Comparison of ENCODE assay signal across 24 cellular contexts in genomic region chr12:124241776-124242528, GRCh38. TPM values are rescaled to one million over a fixed set of nuclear protein-coding genes. Genes with fewer than 3 reads are reported as not detected.
"Had no signal": no experiment of that assay in that cellular context is flagged by ENCODE, and none has a peak within 500 bp of the region (broad histone marks: within the 10 kb centered on the region; RNA-seq: fewer than 3 reads in every experiment).

No MANE protein-coding gene starts in this region.

- H3K36me3 ChIP-seq: gastrocnemius medialis, left lung, prostate gland, sigmoid colon, stomach, thyroid gland, vagina had no signal

- H3K27ac Mint-ChIP-seq: mesothelial cell of epicardium; naive thymus-derived CD4-positive, alpha-beta T cell; nephron; stimulated activated effector memory CD8-positive, alpha-beta T cell treated with anti-CD3 and anti-CD28 coated beads, Interleukin-12 subunit alpha, Interleukin-12 subunit beta, amount 100 ng/mL, for 72 hours had no signal

- H3K36me3 Mint-ChIP-seq: stimulated activated effector memory CD8-positive, alpha-beta T cell treated with anti-CD3 and anti-CD28 coated beads, Interleukin-12 subunit alpha, Interleukin-12 subunit beta, amount 100 ng/mL, for 72 hours had no signal

- H3K4me1 Mint-ChIP-seq: mesothelial cell of epicardium; naive thymus-derived CD4-positive, alpha-beta T cell; nephron; stimulated activated effector memory CD8-positive, alpha-beta T cell treated with anti-CD3 and anti-CD28 coated beads, Interleukin-12 subunit alpha, Interleukin-12 subunit beta, amount 100 ng/mL, for 72 hours had no signal

- H3K27me3 ChIP-seq: dorsolateral prefrontal cortex, left lung, sigmoid colon, stomach, thyroid gland, vagina had no signal

- DNase-seq: cortex of kidney; dorsolateral prefrontal cortex; effector CD4-positive, alpha-beta T cell; foreskin fibroblast; gastrocnemius medialis; head of caudate nucleus; left cardiac atrium; left lung; mesenchymal stem cell; naive thymus-derived CD4-positive, alpha-beta T cell; nucleus accumbens; right cardiac atrium; sigmoid colon; stimulated activated CD4-positive, alpha-beta T cell treated with anti-CD3 and anti-CD28 coated beads, Interleukin-2, amount 100 ng/mL, for 24 hours; stimulated activated CD4-positive, alpha-beta T cell treated with anti-CD3 and anti-CD28 coated beads, Interleukin-4, amount 100 ng/mL, for 24 hours; stimulated activated naive CD4-positive, alpha-beta T cell treated with Interleukin-2 at 50 U/mL for 16 hours; stomach; thyroid gland; trophoblast cell had no signal

- H3K4me3 ChIP-seq: dorsolateral prefrontal cortex, gastrocnemius medialis, left lung, prostate gland, sigmoid colon, stomach, thyroid gland, vagina had no signal

- H3K4me3 Mint-ChIP-seq: mesothelial cell of epicardium; naive thymus-derived CD4-positive, alpha-beta T cell; nephron; stimulated activated effector memory CD8-positive, alpha-beta T cell treated with anti-CD3 and anti-CD28 coated beads, Interleukin-12 subunit alpha, Interleukin-12 subunit beta, amount 100 ng/mL, for 72 hours had no signal

- H3K9me3 ChIP-seq: gastrocnemius medialis, prostate gland, thyroid gland had no signal

- H3K4me1 ChIP-seq: gastrocnemius medialis, sigmoid colon, thyroid gland, vagina had no signal

- H3K27ac ChIP-seq: dorsolateral prefrontal cortex, gastrocnemius medialis, left lung, prostate gland, sigmoid colon, stomach, thyroid gland, vagina had no signal

RNA-seq across cellular contexts. Expression of gene RFLNA, which starts 52.9 kb away (rescaled TPM):
- total RNA-seq: naive thymus-derived CD4-positive, alpha-beta T cell had no signal
